ENCODE assay signal across 19 cellular contexts in genomic region chr16:56748191-56748590, GRCh38. TPM values are rescaled to one million over a fixed set of nuclear protein-coding genes. Genes with fewer than 3 reads are reported as not detected.
DNase-seq lines count a peak whose midpoint lies in the region; ATAC-seq and TF ChIP-seq lines count a peak whose summit lies in the region.
"Had no signal": no experiment of that assay in that cellular context is flagged by ENCODE, and none has a peak within 500 bp of the region (broad histone marks: within the 10 kb centered on the region; RNA-seq: fewer than 3 reads in every experiment).

No MANE protein-coding gene starts in this region.

- no peak for ATAC-seq in HG02642 (IDR thresholded peaks at IDR 0.05; ENCODE audit: poor library complexity, unreplicated experiment)
- no peak for ATAC-seq in stimulated activated memory B cell treated with anti-CD40 and anti-IgM and Interleukin-4, amounts not matched to agents 10 μg/mL and 1 μg/mL and 100 μg/mL, for 72 hours
- ATAC-seq: HCT116; naive thymus-derived CD4-positive, alpha-beta T cell had no signal

- intact Hi-C loops in esophagus squamous epithelium (cut with DNase I) (no loop called here), sigmoid colon (cut with DNase I) (no loop called here)

- peaks cover 36% of the 10 kb centered on the region for H3K36me3 Mint-ChIP-seq in stimulated activated memory B cell treated with anti-CD40 and anti-IgM and Interleukin-4, amounts not matched to agents 10 μg/mL and 1 μg/mL and 100 μg/mL, for 72 hours

- H3K4me1 ChIP-seq in esophagus squamous epithelium (peaks cover 0 to 60% (median 12%) of the 10 kb centered on the region in 3 donors), sigmoid colon (peaks cover 0 to 64% (median 50%) of the 10 kb centered on the region in 4 donors)

- H3K9me3 ChIP-seq in esophagus squamous epithelium (no peaks in the 10 kb centered on the region), sigmoid colon (no peaks in the 10 kb centered on the region)

- WGBS in esophagus squamous epithelium, 2 donors, result 95 to 100% methylated on average over 2 to 4 of the region's 10 CpGs
- 88 to 94% methylated on average over 10 of the region's 10 CpGs for WGBS in sigmoid colon, 2 donors

- peak; percentile 87 for DNase-seq in NCI-H2171 treated with DMSO at 0.1 percent for 48 hours (lab: John Stamatoyannopoulos, UW)
- DNase-seq in esophagus squamous epithelium (lab: John Stamatoyannopoulos, UW), result no peak
- DNase-seq in sigmoid colon, result no peak
- DNase-seq in SK-N-DZ (ENCODE audit: low spot score), result no peak
- DNase-seq in MV-4-11 (lab: John Stamatoyannopoulos, UW), result no peak
- DNase-seq: activated CD8-positive, alpha-beta memory T cell treated with anti-CD3 and anti-CD28 coated beads for 24 hours; CD8-positive, alpha-beta memory T cell; effector memory CD4-positive, alpha-beta T cell; naive thymus-derived CD4-positive, alpha-beta T cell; NCI-H774; SIG-M5; stimulated activated CD8-positive, alpha-beta memory T cell treated with anti-CD3 and anti-CD28 coated beads, Interleukin-4, amount 100 ng/mL, for 48 hours; T-helper 2 cell had no signal

- peaks cover 38% of the 10 kb centered on the region for H3K4me1 Mint-ChIP-seq in stimulated activated memory B cell treated with anti-CD40 and anti-IgM and Interleukin-4, amounts not matched to agents 10 μg/mL and 1 μg/mL and 100 μg/mL, for 72 hours

- TF ChIP-seq POLR2A in esophagus squamous epithelium (IDR thresholded peaks at IDR 0.05) (no peak), sigmoid colon (IDR thresholded peaks at IDR 0.05) (no peak)

- H3K27me3 ChIP-seq in esophagus squamous epithelium (no peaks in the 10 kb centered on the region), sigmoid colon (no peaks in the 10 kb centered on the region)

- H3K27ac ChIP-seq in C4-2B (peak overlapping the region; percentile 82), esophagus squamous epithelium (peak overlapping the region in 3 of 4 donors; percentile 39 to 66 (median 52)), sigmoid colon (peak overlapping the region in 3 of 4 donors; percentile 10 to 60 (median 50))

- H3K36me3 ChIP-seq in esophagus squamous epithelium (peaks cover 0 to 21% (median 0%) of the 10 kb centered on the region in 3 donors), sigmoid colon (no peaks in the 10 kb centered on the region)

- H3K27ac Mint-ChIP-seq in stimulated activated memory B cell treated with anti-CD40 and anti-IgM and Interleukin-4, amounts not matched to agents 10 μg/mL and 1 μg/mL and 100 μg/mL, for 72 hours, result no peak overlapping the region

- TF ChIP-seq EP300 in sigmoid colon (IDR thresholded peaks at IDR 0.05), result no peak

- no peak overlapping the region for H3K4me3 Mint-ChIP-seq in stimulated activated memory B cell treated with anti-CD40 and anti-IgM and Interleukin-4, amounts not matched to agents 10 μg/mL and 1 μg/mL and 100 μg/mL, for 72 hours
- H3K4me3 Mint-ChIP-seq: CD8-positive, alpha-beta memory T cell; naive thymus-derived CD4-positive, alpha-beta T cell had no signal

- H3K27me3 Mint-ChIP-seq in stimulated activated memory B cell treated with anti-CD40 and anti-IgM and Interleukin-4, amounts not matched to agents 10 μg/mL and 1 μg/mL and 100 μg/mL, for 72 hours, result no peaks in the 10 kb centered on the region
- H3K27me3 Mint-ChIP-seq: CD8-positive, alpha-beta memory T cell; naive thymus-derived CD4-positive, alpha-beta T cell had no signal

- H3K9me3 Mint-ChIP-seq in stimulated activated memory B cell treated with anti-CD40 and anti-IgM and Interleukin-4, amounts not matched to agents 10 μg/mL and 1 μg/mL and 100 μg/mL, for 72 hours, result no peaks in the 10 kb centered on the region
- H3K9me3 Mint-ChIP-seq: CD8-positive, alpha-beta memory T cell had no signal

- H3K4me3 ChIP-seq in esophagus squamous epithelium (peak overlapping the region in 1 of 4 donors; percentile 10), sigmoid colon (no peak overlapping the region)
- H3K4me3 ChIP-seq: lung, smooth muscle cell had no signal

- TF ChIP-seq CTCF in C4-2B (conservative IDR thresholded peaks at IDR 0.05) (no peak), esophagus squamous epithelium (IDR thresholded peaks at IDR 0.05) (no peak), sigmoid colon (IDR thresholded peaks at IDR 0.05) (no peak)

RNA-seq across cellular contexts. Expression of gene NUP93, which starts 18.3 kb away (rescaled TPM):
- 10 to 100 TPM; 38.2 to 46.5 (median 41.2) TPM for total RNA-seq in esophagus squamous epithelium
- total RNA-seq in sigmoid colon, result 10 to 100 TPM; 20.2 to 35.5 (median 22.2) TPM
- 10 to 100 TPM; 13.8 to 35.8 (median 18.3) TPM for polyA plus RNA-seq in sigmoid colon
- 105 and 106 TPM in 2 replicates for polyA plus RNA-seq in SK-N-DZ (2014; cell fraction: cytosol; rRNA removed)
- 100 and 125 TPM in 2 replicates for polyA plus RNA-seq in SK-N-DZ (2014; cell fraction: nucleus; rRNA removed)
